41 cellular contexts compared by ENCODE assay signal in genomic region chr7:107430057-107430456, GRCh38. TPM values are rescaled to one million over a fixed set of nuclear protein-coding genes. Genes with fewer than 3 reads are reported as not detected.
"Had no signal": no experiment of that assay in that cellular context is flagged by ENCODE, and none has a peak within 500 bp of the region (broad histone marks: within the 10 kb centered on the region; RNA-seq: fewer than 3 reads in every experiment).

No MANE protein-coding gene starts in this region.

- DNase-seq: activated B cell treated with CpG ODN at 0.5 μM for 24 hours; activated CD4-positive, alpha-beta memory T cell treated with anti-CD3 and anti-CD28 coated beads for 36 hours; activated CD4-positive, alpha-beta T cell treated with anti-CD3 and anti-CD28 coated beads for 4 hours; activated CD4-positive, alpha-beta T cell treated with anti-CD3 and anti-CD28 coated beads, Interleukin-2, amount 50 U/mL, for 1 hour; activated CD4-positive, CD25-positive, alpha-beta regulatory T cell treated with anti-CD3 and anti-CD28 coated beads, Interleukin-2, amount 50 U/mL, for 72 hours; activated CD8-positive, alpha-beta memory T cell treated with anti-CD3 and anti-CD28 coated beads, Interleukin-2, amount 50 U/mL, for 4 hours; activated effector memory CD4-positive, alpha-beta T cell treated with anti-CD3 and anti-CD28 coated beads, Interleukin-2, amount 50 U/mL, for 16 hours; activated naive CD4-positive, alpha-beta T cell; activated naive CD4-positive, alpha-beta T cell treated with anti-CD3 and anti-CD28 coated beads, Interleukin-2, amount 50 U/mL, for 16 hours; activated naive CD8-positive, alpha-beta T cell treated with anti-CD3 and anti-CD28 coated beads for 36 hours; activated T-cell treated with anti-CD3 and anti-CD28 coated beads for 4 hours; activated T-cell treated with anti-CD3 and anti-CD28 coated beads, Interleukin-2, amount 50 U/mL, for 48 hours; amniotic stem cell; aorta; brain microvascular endothelial cell; central memory CD4-positive, alpha-beta T cell; NCI-H1105; NCI-H1417 treated with DMSO at 0.1 percent for 48 hours; NCI-H1930; NCI-H2081 treated with DMSO at 0.1 percent for 48 hours; NCI-H345; NCI-H510A; NCI-H526; NCI-H748 treated with DMSO at 0.1 percent for 48 hours; NK-92 treated with Interleukin-12 subunit alpha and Interleukin-12 subunit beta, amount 100 ng/mL, for 24 hours; PC-9; SIG-M5 had no signal

- H3K4me3 ChIP-seq: PC-9 had no signal

- H3K4me3 Mint-ChIP-seq: activated B cell treated with CpG ODN at 0.5 μM for 24 hours; activated CD4-positive, alpha-beta memory T cell treated with anti-CD3 and anti-CD28 coated beads for 36 hours; activated naive CD8-positive, alpha-beta T cell treated with anti-CD3 and anti-CD28 coated beads for 36 hours; activated T-helper 17 cell treated with anti-CD3 and anti-CD28 coated beads, Interleukin-2, amount 50 U/mL, for 72 hours; dendritic cell treated with granulocyte-macrophage colony-stimulating factor and Interleukin-4, amounts not matched to agents 40 ng/mL and 50 ng/mL, for 4 days; T-helper 1 cell treated with Interleukin-12 subunit alpha and Interleukin-12 subunit beta and Interleukin-4 antibody, amounts not matched to agents 30 μg/mL and 1 μg/mL, for 36 hours; T-helper 2 cell treated with Interferon-gamma antibody and Interleukin-4, amounts not matched to agents 5 μg/mL and 100 μg/mL, for 36 hours had no signal

- ATAC-seq: activated T-helper 17 cell treated with anti-CD3 and anti-CD28 coated beads, Interleukin-2, amount 50 U/mL, for 72 hours; Right ventricle myocardium inferior; SK-N-SH treated with all-trans-retinoic acid at 6 μM for 48 hours had no signal

- H3K27me3 ChIP-seq: brain microvascular endothelial cell had no signal

- H3K4me1 Mint-ChIP-seq: activated T-helper 17 cell treated with anti-CD3 and anti-CD28 coated beads, Interleukin-2, amount 50 U/mL, for 72 hours had no signal

- H3K27ac Mint-ChIP-seq: activated B cell treated with CpG ODN at 0.5 μM for 24 hours; activated CD4-positive, alpha-beta memory T cell treated with anti-CD3 and anti-CD28 coated beads for 36 hours; activated naive CD8-positive, alpha-beta T cell treated with anti-CD3 and anti-CD28 coated beads for 36 hours; activated T-helper 17 cell treated with anti-CD3 and anti-CD28 coated beads, Interleukin-2, amount 50 U/mL, for 72 hours; dendritic cell treated with granulocyte-macrophage colony-stimulating factor and Interleukin-4, amounts not matched to agents 40 ng/mL and 50 ng/mL, for 4 days; T-helper 1 cell treated with Interleukin-12 subunit alpha and Interleukin-12 subunit beta and Interleukin-4 antibody, amounts not matched to agents 30 μg/mL and 1 μg/mL, for 36 hours; T-helper 2 cell treated with Interferon-gamma antibody and Interleukin-4, amounts not matched to agents 5 μg/mL and 100 μg/mL, for 36 hours had no signal

- H3K27ac ChIP-seq: brain microvascular endothelial cell, PC-9, RWPE1, VCaP had no signal

- H3K9me3 Mint-ChIP-seq: activated T-helper 17 cell treated with anti-CD3 and anti-CD28 coated beads, Interleukin-2, amount 50 U/mL, for 72 hours had no signal

- H3K27me3 Mint-ChIP-seq: activated B cell treated with CpG ODN at 0.5 μM for 24 hours; activated CD4-positive, alpha-beta memory T cell treated with anti-CD3 and anti-CD28 coated beads for 36 hours; activated naive CD8-positive, alpha-beta T cell treated with anti-CD3 and anti-CD28 coated beads for 36 hours; activated T-helper 17 cell treated with anti-CD3 and anti-CD28 coated beads, Interleukin-2, amount 50 U/mL, for 72 hours; dendritic cell treated with granulocyte-macrophage colony-stimulating factor and Interleukin-4, amounts not matched to agents 40 ng/mL and 50 ng/mL, for 4 days had no signal

- H3K4me2 ChIP-seq: PC-9 had no signal

- H3K36me3 ChIP-seq: brain microvascular endothelial cell had no signal

- H2AFZ ChIP-seq: PC-9 had no signal

- FAIRE-seq: colon, RCC 7860, TTC549 had no signal

RNA-seq across cellular contexts. Expression of gene GPR22, which starts 39.8 kb away (rescaled TPM):
- total RNA-seq: activated B cell treated with CpG ODN at 0.5 μM for 24 hours; activated CD4-positive, alpha-beta memory T cell treated with anti-CD3 and anti-CD28 coated beads for 36 hours; activated naive CD8-positive, alpha-beta T cell treated with anti-CD3 and anti-CD28 coated beads for 36 hours; activated T-helper 17 cell treated with anti-CD3 and anti-CD28 coated beads, Interleukin-2, amount 50 U/mL, for 72 hours; aorta; MCF 10A; OCI-LY7; PC-9; SK-MEL-5 had no signal
